ENCODE assay signal across 1 cellular context in genomic region chr16:30558789-30559377, GRCh38.
TF ChIP-seq lines count a peak whose summit lies in the region.

No MANE protein-coding gene starts in this region.

TF ChIP-seq in HepG2, 621 proteins besides CTCF, POLR2A, EP300 and RAD21 (continued from another document):
- TF ChIP-seq ZNF275 (CRISPR knock-in tag; IDR thresholded peaks at IDR 0.05; ENCODE audit: borderline replicate concordance) (no peak), GZF1 (CRISPR knock-in tag; IDR thresholded peaks at IDR 0.05) (peak; percentile 17; the same call in 1 of the 2 replicates), ZNF607 (CRISPR knock-in tag; IDR thresholded peaks at IDR 0.05; ENCODE audit: borderline replicate concordance) (no peak)
